In the genomic region with DNA sequence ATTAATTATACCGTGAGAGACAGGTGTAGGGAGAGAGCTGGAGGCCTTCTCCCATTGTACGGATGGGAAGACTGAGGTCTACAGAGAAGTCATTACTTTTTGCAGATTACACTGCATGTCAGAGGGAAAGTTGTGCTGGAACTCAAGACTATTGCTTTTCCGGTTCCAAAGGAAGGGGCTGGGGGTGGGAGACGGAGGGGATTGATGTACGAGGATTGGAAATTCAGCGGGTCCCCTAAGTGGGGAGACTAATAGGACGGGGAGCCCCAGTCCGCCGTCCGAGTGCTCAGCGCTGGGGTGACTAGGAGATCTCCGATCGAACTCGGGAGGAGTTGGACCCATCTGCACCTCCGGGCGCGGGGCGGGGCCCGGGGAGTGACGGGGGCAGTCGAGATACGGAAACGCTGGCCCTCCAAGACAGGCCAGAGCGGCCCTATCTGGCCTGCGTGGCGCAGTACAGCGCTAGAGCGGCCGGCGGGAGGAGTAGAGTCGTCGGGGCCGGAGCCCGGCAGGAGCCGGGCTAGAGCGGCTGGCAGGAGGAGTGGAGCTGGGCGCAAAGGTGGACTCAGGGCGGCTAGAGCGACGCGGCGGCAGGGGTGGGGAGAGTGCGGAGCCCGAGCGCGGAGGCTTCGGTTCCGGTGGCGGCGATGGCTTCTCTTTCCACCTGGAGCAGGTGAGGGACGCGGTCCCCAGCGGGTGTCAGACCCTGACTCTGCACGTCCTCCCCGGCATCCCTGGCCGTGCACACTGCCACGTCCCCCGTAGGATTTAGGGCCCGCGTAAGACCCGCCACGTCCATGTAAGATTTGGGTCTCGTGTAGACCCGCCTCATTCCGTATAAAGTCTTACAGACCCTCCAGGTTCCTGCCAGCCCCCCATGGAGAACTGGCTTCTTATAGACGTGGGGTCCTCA, we compare ENCODE assay signal across 8 cellular contexts. TPM values are rescaled to one million over a fixed set of nuclear protein-coding genes. Genes with fewer than 3 reads are reported as not detected.
DNase-seq lines count a peak whose midpoint lies in the region; ATAC-seq and TF ChIP-seq lines count a peak whose summit lies in the region.

No MANE protein-coding gene starts in this region.

- peak overlapping the region; percentile 86 to 99 (median 98) for H3K4me3 ChIP-seq in spleen

- H3K9me3 ChIP-seq in spleen = no peaks in the 10 kb centered on the region

- CTCF ChIA-PET in WTC11 (lab: Charles Lee) = interaction anchor here (0.6 to 4.7 kb wide), 14 partner anchors 9 to 194 kb away, joined by 3 to 46 read pairs (median 3); no protein-coding TSS in a partner anchor

- H3K4me1 Mint-ChIP-seq in WTC11 = peaks cover 43% of the 10 kb centered on the region

- H3K27ac Mint-ChIP-seq in WTC11 = peak overlapping the region; percentile 79

- peaks cover 0 to 56% (median 8%) of the 10 kb centered on the region in 6 donors for H3K36me3 ChIP-seq in spleen

- peak overlapping the region; percentile 31 for H3K27ac ChIP-seq in caudate nucleus (ENCODE audit: low read depth, low read length)
- H3K27ac ChIP-seq in spleen = peak overlapping the region; percentile 90 to 99 (median 98)

- TF ChIP-seq POLR2A in spleen (IDR thresholded peaks at IDR 0.05) = peak; percentile 35 to 88 (median 37)

- TF ChIP-seq CTCF in WTC11 (IDR thresholded peaks at IDR 0.05) (no peak), spleen (IDR thresholded peaks at IDR 0.05 in 8 of 11, conservative IDR thresholded peaks at IDR 0.05 in 3 of 11) (peak in 9 of 11 experiments; percentile 16 to 62 (median 45))

- peaks cover 26% of the 10 kb centered on the region for H3K27me3 Mint-ChIP-seq in WTC11 (ENCODE audit: low read depth)

- intact Hi-C loops in spleen (cut with DNase I; ENCODE audit: low total_unique reads) = no loop called here

- POLR2A ChIA-PET in WTC11 (lab: Charles Lee) = interaction anchor here (0.6 to 2.4 kb wide), 3 partner anchors 11 to 75 kb away, joined by 3 to 10 read pairs (median 10); a partner anchor contains a TSS

- H3K27me3 ChIP-seq in spleen (replicated peaks in 1 of 7) = no peaks in the 10 kb centered on the region

- peak overlapping the region; percentile 94 for H3K4me3 Mint-ChIP-seq in WTC11

- H3K36me3 Mint-ChIP-seq in WTC11 = no peaks in the 10 kb centered on the region

- H3K4me1 ChIP-seq in spleen = peaks cover 28 to 95% (median 82%) of the 10 kb centered on the region in 6 donors

- H3K9me3 Mint-ChIP-seq in WTC11 = no peaks in the 10 kb centered on the region

- WGBS in spleen, 5 donors = 0 to 1% (median 1%) methylated on average over 39 to 66 of the region's 66 CpGs

- peak; percentile 62 for ATAC-seq in GM18873 (IDR thresholded peaks at IDR 0.05; ENCODE audit: low FRiP score, unreplicated experiment)
- ATAC-seq in HG03135 (IDR thresholded peaks at IDR 0.05; ENCODE audit: unreplicated experiment) = peak; percentile 74
- ATAC-seq in WTC11 = peak; percentile 94

- peak; percentile 99 for DNase-seq in AG08395 (ENCODE audit: low spot score)
- DNase-seq in NCI-H2196 treated with DMSO at 0.1 percent for 48 hours (lab: John Stamatoyannopoulos, UW; ENCODE audit: unreplicated experiment) = peak; percentile 96
- DNase-seq in WTC11 (ENCODE audit: low spot score) = peak; percentile 96
- DNase-seq in caudate nucleus (lab: John Stamatoyannopoulos, UW) = peak in 60 of 61 donors; percentile 12 to 98 (median 90)
- peak; percentile 93 for DNase-seq in inferior parietal cortex (ENCODE audit: extremely low spot score)
- peak; percentile 100 for DNase-seq in spleen

TF ChIP-seq in WTC11, 78 proteins besides CTCF, POLR2A, EP300 and RAD21 (continues in another document):
- TF ChIP-seq GABPB1 (CRISPR knock-in tag; IDR thresholded peaks at IDR 0.05) = peak; percentile 63; the same call in 1 of the 2 replicates
- peak; percentile 87 for TF ChIP-seq ZNF232 (CRISPR knock-in tag; IDR thresholded peaks at IDR 0.05)
- no peak for TF ChIP-seq TEAD4 (CRISPR knock-in tag; IDR thresholded peaks at IDR 0.05)
- TF ChIP-seq, protein P1, sequence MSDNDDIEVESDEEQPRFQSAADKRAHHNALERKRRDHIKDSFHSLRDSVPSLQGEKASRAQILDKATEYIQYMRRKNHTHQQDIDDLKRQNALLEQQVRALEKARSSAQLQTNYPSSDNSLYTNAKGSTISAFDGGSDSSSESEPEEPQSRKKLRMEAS (CRISPR knock-in tag; IDR thresholded peaks at IDR 0.05) = peak; percentile 54
- TF ChIP-seq SP1 (CRISPR knock-in tag; conservative IDR thresholded peaks at IDR 0.05) = peak; percentile 95
- TF ChIP-seq ZNF423 (CRISPR knock-in tag; IDR thresholded peaks at IDR 0.05) = no peak
- peak; percentile 62; the same call in 1 of the 2 replicates for TF ChIP-seq MYBL2 (CRISPR knock-in tag; IDR thresholded peaks at IDR 0.05)
- TF ChIP-seq RORB (CRISPR knock-in tag; IDR thresholded peaks at IDR 0.05) = no peak
- TF ChIP-seq, protein P2, sequence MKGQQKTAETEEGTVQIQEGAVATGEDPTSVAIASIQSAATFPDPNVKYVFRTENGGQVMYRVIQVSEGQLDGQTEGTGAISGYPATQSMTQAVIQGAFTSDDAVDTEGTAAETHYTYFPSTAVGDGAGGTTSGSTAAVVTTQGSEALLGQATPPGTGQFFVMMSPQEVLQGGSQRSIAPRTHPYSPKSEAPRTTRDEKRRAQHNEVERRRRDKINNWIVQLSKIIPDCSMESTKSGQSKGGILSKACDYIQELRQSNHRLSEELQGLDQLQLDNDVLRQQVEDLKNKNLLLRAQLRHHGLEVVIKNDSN (CRISPR knock-in tag; IDR thresholded peaks at IDR 0.05) = no peak
- no peak for TF ChIP-seq ZNF263 (CRISPR knock-in tag; IDR thresholded peaks at IDR 0.05; ENCODE audit: low read depth)
- no peak for TF ChIP-seq ZNF671 (CRISPR knock-in tag; IDR thresholded peaks at IDR 0.05)
- TF ChIP-seq, protein P3, sequence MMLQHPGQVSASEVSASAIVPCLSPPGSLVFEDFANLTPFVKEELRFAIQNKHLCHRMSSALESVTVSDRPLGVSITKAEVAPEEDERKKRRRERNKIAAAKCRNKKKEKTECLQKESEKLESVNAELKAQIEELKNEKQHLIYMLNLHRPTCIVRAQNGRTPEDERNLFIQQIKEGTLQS (CRISPR knock-in tag; conservative IDR thresholded peaks at IDR 0.05) = no peak
- no peak for TF ChIP-seq JAZF1 (CRISPR knock-in tag; IDR thresholded peaks at IDR 0.05)
- TF ChIP-seq NR2C2 (CRISPR knock-in tag; IDR thresholded peaks at IDR 0.05) = no peak
- TF ChIP-seq HMGA2 (CRISPR knock-in tag; IDR thresholded peaks at IDR 0.05) = no peak
- TF ChIP-seq FOXJ3 (CRISPR knock-in tag; IDR thresholded peaks at IDR 0.05; ENCODE audit: borderline replicate concordance) = no peak
- TF ChIP-seq, protein P4, sequence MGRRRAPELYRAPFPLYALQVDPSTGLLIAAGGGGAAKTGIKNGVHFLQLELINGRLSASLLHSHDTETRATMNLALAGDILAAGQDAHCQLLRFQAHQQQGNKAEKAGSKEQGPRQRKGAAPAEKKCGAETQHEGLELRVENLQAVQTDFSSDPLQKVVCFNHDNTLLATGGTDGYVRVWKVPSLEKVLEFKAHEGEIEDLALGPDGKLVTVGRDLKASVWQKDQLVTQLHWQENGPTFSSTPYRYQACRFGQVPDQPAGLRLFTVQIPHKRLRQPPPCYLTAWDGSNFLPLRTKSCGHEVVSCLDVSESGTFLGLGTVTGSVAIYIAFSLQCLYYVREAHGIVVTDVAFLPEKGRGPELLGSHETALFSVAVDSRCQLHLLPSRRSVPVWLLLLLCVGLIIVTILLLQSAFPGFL (CRISPR knock-in tag; IDR thresholded peaks at IDR 0.05; ENCODE audit: borderline replicate concordance) = no peak
- no peak for TF ChIP-seq NR1H2 (CRISPR knock-in tag; IDR thresholded peaks at IDR 0.05)
- peak; percentile 72 for TF ChIP-seq FOXK1 (CRISPR knock-in tag; IDR thresholded peaks at IDR 0.05)
- TF ChIP-seq, protein P5, sequence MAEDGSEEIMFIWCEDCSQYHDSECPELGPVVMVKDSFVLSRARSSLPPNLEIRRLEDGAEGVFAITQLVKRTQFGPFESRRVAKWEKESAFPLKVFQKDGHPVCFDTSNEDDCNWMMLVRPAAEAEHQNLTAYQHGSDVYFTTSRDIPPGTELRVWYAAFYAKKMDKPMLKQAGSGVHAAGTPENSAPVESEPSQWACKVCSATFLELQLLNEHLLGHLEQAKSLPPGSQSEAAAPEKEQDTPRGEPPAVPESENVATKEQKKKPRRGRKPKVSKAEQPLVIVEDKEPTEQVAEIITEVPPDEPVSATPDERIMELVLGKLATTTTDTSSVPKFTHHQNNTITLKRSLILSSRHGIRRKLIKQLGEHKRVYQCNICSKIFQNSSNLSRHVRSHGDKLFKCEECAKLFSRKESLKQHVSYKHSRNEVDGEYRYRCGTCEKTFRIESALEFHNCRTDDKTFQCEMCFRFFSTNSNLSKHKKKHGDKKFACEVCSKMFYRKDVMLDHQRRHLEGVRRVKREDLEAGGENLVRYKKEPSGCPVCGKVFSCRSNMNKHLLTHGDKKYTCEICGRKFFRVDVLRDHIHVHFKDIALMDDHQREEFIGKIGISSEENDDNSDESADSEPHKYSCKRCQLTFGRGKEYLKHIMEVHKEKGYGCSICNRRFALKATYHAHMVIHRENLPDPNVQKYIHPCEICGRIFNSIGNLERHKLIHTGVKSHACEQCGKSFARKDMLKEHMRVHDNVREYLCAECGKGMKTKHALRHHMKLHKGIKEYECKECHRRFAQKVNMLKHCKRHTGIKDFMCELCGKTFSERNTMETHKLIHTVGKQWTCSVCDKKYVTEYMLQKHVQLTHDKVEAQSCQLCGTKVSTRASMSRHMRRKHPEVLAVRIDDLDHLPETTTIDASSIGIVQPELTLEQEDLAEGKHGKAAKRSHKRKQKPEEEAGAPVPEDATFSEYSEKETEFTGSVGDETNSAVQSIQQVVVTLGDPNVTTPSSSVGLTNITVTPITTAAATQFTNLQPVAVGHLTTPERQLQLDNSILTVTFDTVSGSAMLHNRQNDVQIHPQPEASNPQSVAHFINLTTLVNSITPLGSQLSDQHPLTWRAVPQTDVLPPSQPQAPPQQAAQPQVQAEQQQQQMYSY (CRISPR knock-in tag; IDR thresholded peaks at IDR 0.05) = no peak
- no peak for TF ChIP-seq ZNF416 (CRISPR knock-in tag; IDR thresholded peaks at IDR 0.05)
- TF ChIP-seq ELF4 (CRISPR knock-in tag; IDR thresholded peaks at IDR 0.05; ENCODE audit: low read depth) = no peak
- TF ChIP-seq SMAD4 (CRISPR knock-in tag; IDR thresholded peaks at IDR 0.05) = no peak

RNA-seq across cellular contexts. Expression of a gene that starts 1.1 kb away (rescaled TPM):
- total RNA-seq in WTC11 (2021) (77.2 to 102 TPM (median 82.9 TPM) in 3 replicates), spleen (100 to 1,000 TPM; 238 to 473 (median 382) TPM)
- polyA plus RNA-seq in spleen = 100 to 1,000 TPM; 314 to 543 (median 478) TPM

RNA-seq across cellular contexts. Expression of a gene that starts 7.0 kb away (rescaled TPM):
- 0.42 to 1.2 TPM (median 0.71 TPM) in 3 replicates for total RNA-seq in WTC11 (2021)
- 100 to 1,000 TPM; 222 to 361 (median 269) TPM for total RNA-seq in spleen
- polyA plus RNA-seq in spleen = 1,000 to 10,000 TPM in 1 of 3 donors, 100 to 1,000 TPM in 2; 748 to 1,033 (median 986) TPM

RNA-seq across cellular contexts. Expression of a gene that starts 24.0 kb away (rescaled TPM):
- 3,152 to 3,787 TPM (median 3,713 TPM) in 3 replicates for total RNA-seq in WTC11 (2021)
- 1,000 to 10,000 TPM in 4 of 7 donors, 100 to 1,000 TPM in 3; 744 to 2,126 (median 1,870) TPM for total RNA-seq in spleen
- polyA plus RNA-seq in spleen = 1,000 to 10,000 TPM; 5,153 to 8,491 (median 7,946) TPM

RNA-seq across cellular contexts. Expression of a gene that starts 39.2 kb away (rescaled TPM):
- total RNA-seq in WTC11 (2021) = not detected in 3 replicates
- total RNA-seq in spleen = not detected
- not detected for polyA plus RNA-seq in spleen

RNA-seq across cellular contexts. Expression of a gene that starts 39.6 kb away (rescaled TPM):
- total RNA-seq in WTC11 (2021) (not detected in 3 replicates), spleen (not detected)
- polyA plus RNA-seq in spleen = under 1 TPM in 1 of 3 donors, not detected in 2; 0.04 TPM

Comparison
In these comparisons a context has a peak if more than half of its experiments do, and no peak if none do; other contexts are left out.
1. Peak in every context shown above with its lines: DNase-seq, ATAC-seq, H3K4me3 ChIP-seq and H3K27ac ChIP-seq.
2. RNA of a gene that starts 7.0 kb away (total RNA-seq): 222 to 361 TPM in spleen; 0.42 to 1.2 TPM in WTC11; every median in the first group is over 100 times any median in the second.